25 cellular contexts compared by ENCODE assay signal in genomic region chr7:51446785-51447184, GRCh38.
"Had no signal": no experiment of that assay in that cellular context is flagged by ENCODE, and none has a peak within 500 bp of the region (broad histone marks: within the 10 kb centered on the region; RNA-seq: fewer than 3 reads in every experiment).

No MANE protein-coding gene starts in this region.

- H3K4me3 Mint-ChIP-seq: activated B cell treated with CpG ODN at 0.5 μM for 24 hours; activated CD4-positive, alpha-beta T cell treated with anti-CD3 and anti-CD28 coated beads, Interleukin-2, amount 10 ng/mL, durations not matched to agents 24 days and 14 days; activated CD8-positive, alpha-beta memory T cell treated with anti-CD3 and anti-CD28 coated beads, Interleukin-2, amount 10 ng/mL, durations not matched to agents 7 days and 5 days; activated naive CD4-positive, alpha-beta T cell treated with anti-CD3 and anti-CD28 coated beads, Interleukin-2, amount 50 U/mL, for 24 hours; activated T-cell treated with anti-CD3 and anti-CD28 coated beads, Interleukin-2, amount 50 U/mL, for 24 hours; activated T-helper 1 cell treated with anti-CD3 and anti-CD28 coated beads, Interleukin-12 subunit alpha, Interleukin-12 subunit beta, Interleukin-2, Interleukin-4 antibody, amounts not matched to agents 30 ng/mL and 10 ng/mL and 1 ng/mL, durations not matched to agents 14 hours and 24 hours and 36 hours; T-helper 17 cell had no signal

- H3K27me3 Mint-ChIP-seq: activated B cell treated with CpG ODN at 0.5 μM for 24 hours; activated CD4-positive, alpha-beta T cell treated with anti-CD3 and anti-CD28 coated beads, Interleukin-2, amount 10 ng/mL, durations not matched to agents 24 days and 14 days; activated CD8-positive, alpha-beta memory T cell treated with anti-CD3 and anti-CD28 coated beads, Interleukin-2, amount 10 ng/mL, durations not matched to agents 7 days and 5 days; activated naive CD4-positive, alpha-beta T cell treated with anti-CD3 and anti-CD28 coated beads, Interleukin-2, amount 50 U/mL, for 24 hours had no signal

- H3K36me3 Mint-ChIP-seq: activated CD8-positive, alpha-beta memory T cell treated with anti-CD3 and anti-CD28 coated beads, Interleukin-2, amount 10 ng/mL, durations not matched to agents 7 days and 5 days; activated naive CD4-positive, alpha-beta T cell treated with anti-CD3 and anti-CD28 coated beads, Interleukin-2, amount 50 U/mL, for 24 hours had no signal

- ATAC-seq: activated CD8-positive, alpha-beta memory T cell treated with anti-CD3 and anti-CD28 coated beads, Interleukin-2, amount 10 ng/mL, durations not matched to agents 7 days and 5 days; T-helper 17 cell had no signal

- DNase-seq: activated B cell treated with CpG ODN at 0.5 μM for 24 hours; activated CD4-positive, alpha-beta T cell treated with anti-CD3 and anti-CD28 coated beads for 1 hour; activated CD4-positive, alpha-beta T cell treated with anti-CD3 and anti-CD28 coated beads, Interleukin-2, amount 10 ng/mL, durations not matched to agents 24 days and 14 days; activated CD4-positive, alpha-beta T cell treated with anti-CD3 and anti-CD28 coated beads, Interleukin-2, amount 50 U/mL, for 48 hours; activated CD8-positive, alpha-beta memory T cell treated with anti-CD3 and anti-CD28 coated beads, Interleukin-2, amount 10 ng/mL, durations not matched to agents 7 days and 5 days; activated effector memory CD4-positive, alpha-beta T cell treated with Interleukin-2 at 50 U/mL for 16 hours; activated naive CD4-positive, alpha-beta T cell; activated T-cell treated with anti-CD3 and anti-CD28 coated beads, Interleukin-2, amount 50 U/mL, for 24 hours; aorta; caudate nucleus; NCI-H1105 treated with DMSO at 0.1 percent for 48 hours; NCI-H1436 treated with DMSO at 0.1 percent for 48 hours; NCI-H187; NCI-H2081 treated with DMSO at 0.1 percent for 48 hours; NCI-H2171 treated with DMSO at 0.1 percent for 48 hours; NCI-H226; NCI-H526; NCI-H82; SHP77; T-helper 17 cell; T-helper 9 cell had no signal

- H3K9me3 ChIP-seq: SJSA1 had no signal

- H3K27ac ChIP-seq: breast epithelium, SJSA1 had no signal

- H3K27me3 ChIP-seq: breast epithelium, SJSA1 had no signal

- H3K4me1 Mint-ChIP-seq: activated B cell treated with CpG ODN at 0.5 μM for 24 hours; activated CD4-positive, alpha-beta T cell treated with anti-CD3 and anti-CD28 coated beads, Interleukin-2, amount 10 ng/mL, durations not matched to agents 24 days and 14 days; activated CD8-positive, alpha-beta memory T cell treated with anti-CD3 and anti-CD28 coated beads, Interleukin-2, amount 10 ng/mL, durations not matched to agents 7 days and 5 days; activated naive CD4-positive, alpha-beta T cell treated with anti-CD3 and anti-CD28 coated beads, Interleukin-2, amount 50 U/mL, for 24 hours; T-helper 17 cell had no signal

- H3K4me1 ChIP-seq: breast epithelium, SJSA1 had no signal

- H3K27ac Mint-ChIP-seq: activated B cell treated with CpG ODN at 0.5 μM for 24 hours; activated CD4-positive, alpha-beta T cell treated with anti-CD3 and anti-CD28 coated beads, Interleukin-2, amount 10 ng/mL, durations not matched to agents 24 days and 14 days; activated CD8-positive, alpha-beta memory T cell treated with anti-CD3 and anti-CD28 coated beads, Interleukin-2, amount 10 ng/mL, durations not matched to agents 7 days and 5 days; activated naive CD4-positive, alpha-beta T cell treated with anti-CD3 and anti-CD28 coated beads, Interleukin-2, amount 50 U/mL, for 24 hours; activated T-cell treated with anti-CD3 and anti-CD28 coated beads, Interleukin-2, amount 50 U/mL, for 24 hours; activated T-helper 1 cell treated with anti-CD3 and anti-CD28 coated beads, Interleukin-12 subunit alpha, Interleukin-12 subunit beta, Interleukin-2, Interleukin-4 antibody, amounts not matched to agents 30 ng/mL and 10 ng/mL and 1 ng/mL, durations not matched to agents 14 hours and 24 hours and 36 hours; T-helper 17 cell had no signal

- H3K4me3 ChIP-seq: breast epithelium, SJSA1 had no signal

- H3K36me3 ChIP-seq: breast epithelium, SJSA1 had no signal
